10 cellular contexts compared by ENCODE assay signal in the genomic region with DNA sequence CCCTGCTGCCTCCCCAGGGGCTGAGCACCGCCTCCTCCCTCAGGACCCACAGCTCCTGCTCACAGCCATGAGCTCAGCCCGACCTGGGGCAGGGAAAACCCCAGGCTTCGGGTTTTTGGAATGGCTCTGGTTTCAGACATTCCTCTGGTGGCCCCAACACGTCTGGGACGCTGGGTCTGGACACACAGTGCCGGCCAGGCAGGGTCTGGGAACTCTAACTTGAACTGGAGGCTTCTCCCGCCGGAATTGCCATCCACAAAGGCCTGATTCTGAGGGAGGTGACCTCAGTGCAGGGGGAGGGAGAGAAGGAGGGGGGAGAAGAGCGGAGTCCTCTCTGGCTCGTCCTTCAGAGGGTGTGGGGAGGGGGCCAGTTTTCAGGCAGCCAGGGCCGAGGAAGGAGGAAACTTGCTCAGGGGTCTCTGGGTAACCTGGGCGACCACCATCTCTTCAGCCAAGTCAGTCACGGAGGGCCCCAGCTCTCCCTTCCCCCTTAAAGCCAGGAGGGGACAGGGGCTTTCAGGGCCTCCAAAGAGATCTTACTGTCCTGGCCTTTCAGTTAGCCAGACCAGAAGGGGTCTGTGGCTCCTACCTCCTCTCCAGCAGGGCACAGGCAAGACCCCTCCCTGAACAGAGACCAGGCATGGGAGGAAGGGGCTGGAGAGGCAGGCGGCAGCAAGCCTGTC. TPM values are rescaled to one million over a fixed set of nuclear protein-coding genes. Genes with fewer than 3 reads are reported as not detected.
DNase-seq lines count a peak whose midpoint lies in the region; ATAC-seq, FAIRE-seq and TF ChIP-seq lines count a peak whose summit lies in the region.
"Had no signal": no experiment of that assay in that cellular context is flagged by ENCODE, and none has a peak within 500 bp of the region (broad histone marks: within the 10 kb centered on the region; RNA-seq: fewer than 3 reads in every experiment).

No MANE protein-coding gene starts in this region.

- H3K4me1 Mint-ChIP-seq in activated T-helper 17 cell treated with anti-CD3 and anti-CD28 coated beads, Interleukin-2, amount 50 U/mL, for 72 hours, result peaks cover 5% of the 10 kb centered on the region

- TF ChIP-seq POLR2A in H54 (IDR thresholded peaks at IDR 0.05; ENCODE audit: low read depth, low read length), result no peak

- intact Hi-C loops in posterior vena cava (cut with DNase I), result no loop called here

- peak overlapping the region; percentile 94 for H3K27ac ChIP-seq in caudate nucleus (ENCODE audit: low read depth, low read length)

- no peaks in the 10 kb centered on the region for H3K27me3 Mint-ChIP-seq in activated T-helper 17 cell treated with anti-CD3 and anti-CD28 coated beads, Interleukin-2, amount 50 U/mL, for 72 hours

- no peak overlapping the region for H3K27ac Mint-ChIP-seq in activated T-helper 17 cell treated with anti-CD3 and anti-CD28 coated beads, Interleukin-2, amount 50 U/mL, for 72 hours

- DNase-seq in Ammon's horn (ENCODE audit: low spot score) (peak; percentile 83), caudate nucleus (lab: John Stamatoyannopoulos, UW) (peak in 47 of 61 donors; percentile 8 to 74 (median 42)), iris pigment epithelial cell (ENCODE audit: low read depth) (peak; percentile 35), posterior vena cava (ENCODE audit: low spot score) (peak; percentile 90), NCI-H146 (lab: John Stamatoyannopoulos, UW) (no peak), H54 (ENCODE audit: insufficient read length, low spot score) (no peak), DMS79 (lab: John Stamatoyannopoulos, UW) (no peak)

- no peaks in the 10 kb centered on the region for H3K9me3 Mint-ChIP-seq in activated T-helper 17 cell treated with anti-CD3 and anti-CD28 coated beads, Interleukin-2, amount 50 U/mL, for 72 hours
- H3K9me3 Mint-ChIP-seq: activated naive CD4-positive, alpha-beta T cell treated with anti-CD3 and anti-CD28 coated beads, Interleukin-2, amount 50 U/mL, for 72 hours had no signal

- FAIRE-seq in H54 (lab: Jason Lieb, UNC), result no peak

- ATAC-seq in activated T-helper 17 cell treated with anti-CD3 and anti-CD28 coated beads, Interleukin-2, amount 50 U/mL, for 72 hours (replicated peaks), result no peak
- ATAC-seq: activated CD4-positive, CD25-positive, alpha-beta regulatory T cell treated with anti-CD3 and anti-CD28 coated beads, Interleukin-2, amount 50 U/mL, for 24 hours; activated naive CD4-positive, alpha-beta T cell treated with anti-CD3 and anti-CD28 coated beads, Interleukin-2, amount 50 U/mL, for 72 hours had no signal

- no peak overlapping the region for H3K4me3 Mint-ChIP-seq in activated T-helper 17 cell treated with anti-CD3 and anti-CD28 coated beads, Interleukin-2, amount 50 U/mL, for 72 hours

- no peaks in the 10 kb centered on the region for H3K36me3 Mint-ChIP-seq in activated T-helper 17 cell treated with anti-CD3 and anti-CD28 coated beads, Interleukin-2, amount 50 U/mL, for 72 hours (ENCODE audit: low read depth)
- H3K36me3 Mint-ChIP-seq: activated naive CD4-positive, alpha-beta T cell treated with anti-CD3 and anti-CD28 coated beads, Interleukin-2, amount 50 U/mL, for 72 hours had no signal

RNA-seq across cellular contexts. Expression of a gene that starts 19.4 kb away (rescaled TPM):
- total RNA-seq in posterior vena cava, result 10 to 100 TPM; 16.2 to 22.4 TPM
- total RNA-seq in activated T-helper 17 cell treated with anti-CD3 and anti-CD28 coated beads, Interleukin-2, amount 50 U/mL, for 72 hours, result 1 to 10 TPM; 1.2 to 2.4 TPM

RNA-seq across cellular contexts. Expression of a gene that starts 34.1 kb away (rescaled TPM):
- 1 to 10 TPM; 2.5 to 4.0 TPM for total RNA-seq in posterior vena cava
- total RNA-seq in activated T-helper 17 cell treated with anti-CD3 and anti-CD28 coated beads, Interleukin-2, amount 50 U/mL, for 72 hours, result 1 to 10 TPM; 3.4 to 5.1 TPM

Comparison
In these comparisons a context has a peak if more than half of its experiments do, and no peak if none do; other contexts are left out.
1. DNase-seq: peak in Ammon's horn (single experiment), caudate nucleus (47 of 61), iris pigment epithelial cell (single experiment) and posterior vena cava (single experiment); none in NCI-H146 (single experiment), H54 (single experiment) and DMS79 (single experiment).
2. RNA of a gene that starts 19.4 kb away (total RNA-seq): 16.2 to 22.4 TPM in posterior vena cava; 1.2 to 2.4 TPM in activated T-helper 17 cell treated with anti-CD3 and anti-CD28 coated beads, Interleukin-2, amount 50 U/mL, for 72 hours; every median in the first group is over 4 times any median in the second.